ENCODE assay signal across 25 cellular contexts in genomic region chr19:35054626-35055025, GRCh38. TPM values are rescaled to one million over a fixed set of nuclear protein-coding genes. Genes with fewer than 3 reads are reported as not detected.
DNase-seq lines count a peak whose midpoint lies in the region; ATAC-seq, FAIRE-seq and TF ChIP-seq lines count a peak whose summit lies in the region.
"Had no signal": no experiment of that assay in that cellular context is flagged by ENCODE, and none has a peak within 500 bp of the region (broad histone marks: within the 10 kb centered on the region; RNA-seq: fewer than 3 reads in every experiment).

No MANE protein-coding gene starts in this region.

- no peaks in the 10 kb centered on the region for H3K79me1 ChIP-seq in H1 (ENCODE audit: low read depth, low read length)
- H3K79me1 ChIP-seq in neuronal stem cell (ENCODE audit: low read depth, low read length): no peaks in the 10 kb centered on the region

- DNase-seq in K562 (ENCODE audit: extremely low read depth in 1 of 4, low spot score in 3 of 4) (no peak), H1 (ENCODE audit: low read depth in 1 of 2, low spot score in 2 of 2) (no peak), neuronal stem cell (ENCODE audit: low spot score) (no peak), HTR-8/SVneo (ENCODE audit: insufficient read length, low spot score) (no peak), DMS114 treated with DMSO at 0.1 percent for 48 hours (lab: John Stamatoyannopoulos, UW; ENCODE audit: unreplicated experiment) (no peak), NCI-H774 (lab: John Stamatoyannopoulos, UW) (no peak)
- DNase-seq: 8988T; ACHN; BE2C; C1 segment of cervical spinal cord; CD4-positive, alpha-beta memory T cell; CD4-positive, CD25-positive, alpha-beta regulatory T cell; CD8-positive, alpha-beta memory T cell; COR-L47; DMS 273 treated with DMSO at 0.1 percent for 48 hours; DMS79 treated with DMSO at 0.1 percent for 48 hours; GF-D8 had no signal

- in situ Hi-C loops in K562 (cut with MboI): no loop called here

- H3K4me2 ChIP-seq in K562 (ENCODE audit: insufficient read depth, low read length): no peak overlapping the region
- H3K4me2 ChIP-seq in H1 (ENCODE audit: insufficient read depth in 1 of 2, low read depth in 2 of 2, low read length in 2 of 2): no peak overlapping the region
- H3K4me2 ChIP-seq in neuronal stem cell (ENCODE audit: insufficient read depth, low read length, poor library complexity, severe bottlenecking): no peak overlapping the region

- peaks cover 2 to 8% of the 10 kb centered on the region in 2 experiments; a peak in 2 of 5 replicates for H3K27me3 ChIP-seq in K562 (ENCODE audit: control insufficient read depth in 2 of 2, insufficient read depth in 2 of 2, low read length in 2 of 2)
- no peaks in the 10 kb centered on the region for H3K27me3 ChIP-seq in H1 (replicated peaks in 1 of 4; ENCODE audit: control insufficient read depth in 3 of 4, extremely low read depth in 1 of 4, insufficient read depth in 3 of 4, low read length in 3 of 4)
- H3K27me3 ChIP-seq in neuronal stem cell (ENCODE audit: control insufficient read depth in 3 of 3, insufficient read depth in 3 of 3, low read depth in 1 of 3, low read length in 3 of 3): peaks cover 0 to 3% (median 0%) of the 10 kb centered on the region in 3 experiments
- H3K27me3 ChIP-seq: BLaER1 had no signal

- no peak for TF ChIP-seq RAD21 in K562 (CRISPR knock-in tag; conservative IDR thresholded peaks at IDR 0.05 in 1 of 2, IDR thresholded peaks at IDR 0.05 in 1 of 2)
- TF ChIP-seq RAD21 in H1 (IDR thresholded peaks at IDR 0.05 in 1 of 2, conservative IDR thresholded peaks at IDR 0.05 in 1 of 2; ENCODE audit: low read depth in 2 of 2, low read length in 2 of 2): no peak

- no peak overlapping the region for H3K4me3 ChIP-seq in K562
- no peak overlapping the region for H3K4me3 ChIP-seq in H1 (ENCODE audit: extremely low read depth in 1 of 4, insufficient read depth in 2 of 4, low read depth in 3 of 4, low read length in 4 of 4)
- no peak overlapping the region for H3K4me3 ChIP-seq in neuronal stem cell (ENCODE audit: low read length in 2 of 2)
- H3K4me3 ChIP-seq: BLaER1 had no signal

- no peak overlapping the region for H3K23ac ChIP-seq in H1 (ENCODE audit: insufficient read length)
- no peak overlapping the region for H3K23ac ChIP-seq in neuronal stem cell (ENCODE audit: low read depth, low read length, poor library complexity)

- no peak overlapping the region for H2BK5ac ChIP-seq in H1 (ENCODE audit: low read depth, low read length)
- no peak overlapping the region for H2BK5ac ChIP-seq in neuronal stem cell (ENCODE audit: low read length)

- no peak overlapping the region for H4K91ac ChIP-seq in H1 (replicated peaks; ENCODE audit: insufficient read length, low read length)
- H4K91ac ChIP-seq in neuronal stem cell (ENCODE audit: low read depth, low read length, poor library complexity): no peak overlapping the region

- intact Hi-C loops in K562 (cut with micrococcal nuclease): no loop called here

- H3K9me1 ChIP-seq in K562 (ENCODE audit: control insufficient read depth, insufficient read depth, low read length): no peaks in the 10 kb centered on the region

- FAIRE-seq in K562 (lab: Jason Lieb, UNC): no peak
- FAIRE-seq in H1 (lab: Jason Lieb, UNC): no peak
- no peak for FAIRE-seq in HTR-8/SVneo (lab: Jason Lieb, UNC)
- FAIRE-seq: A204.1, G401.6, GM12891, GM19239 had no signal

- H3K14ac ChIP-seq in H1 (ENCODE audit: insufficient read length) (no peak overlapping the region), neuronal stem cell (ENCODE audit: low read length) (no peak overlapping the region)

- POLR2A ChIA-PET in K562 (lab: Yijun Ruan, JAX): interaction anchor here (0.5 to 0.6 kb wide), 3 partner anchors 20 to 283 kb away, joined by 3 to 4 read pairs (median 3); no protein-coding TSS in a partner anchor
- POLR2A ChIA-PET in H1 (lab: Charles Lee; ENCODE audit: partially characterized antibody): interaction anchor here (1.1 to 3.8 kb wide), 5 partner anchors 11 to 187 kb away, joined by 3 to 18 read pairs (median 7); partner anchors contain the start of gene HPN

- CTCF ChIA-PET in K562 (lab: Yijun Ruan, JAX; ENCODE audit: low intra/inter-chr PET ratio): no interaction called here
- CTCF ChIA-PET in H1 (lab: Charles Lee; ENCODE audit: partially characterized antibody): interaction anchor here (0.8 to 13.0 kb wide), 17 partner anchors 10 to 270 kb away, joined by 3 to 105 read pairs (median 6); partner anchors contain the start of gene LGI4

- H4K5ac ChIP-seq in H1 (ENCODE audit: insufficient read length, low read depth, low read length): no peak overlapping the region

- no peaks in the 10 kb centered on the region for H3K9me3 ChIP-seq in K562 (replicated peaks; ENCODE audit: control insufficient read depth, insufficient read depth, low read depth, low read length)
- H3K9me3 ChIP-seq in H1 (ENCODE audit: insufficient read depth in 2 of 2, low read depth in 1 of 2, low read length in 1 of 2): no peaks in the 10 kb centered on the region
- H3K9me3 ChIP-seq in neuronal stem cell (replicated peaks in 1 of 2; ENCODE audit: control insufficient read depth in 2 of 2, insufficient read depth in 1 of 2, low read depth in 1 of 2, low read length in 2 of 2): no peaks in the 10 kb centered on the region
- H3K9me3 ChIP-seq: BE2C, BLaER1 had no signal

- ATAC-seq in K562: no peak

- H3K4ac ChIP-seq in H1 (replicated peaks; ENCODE audit: insufficient read length, low read depth, low read length) (no peak overlapping the region), neuronal stem cell (ENCODE audit: low read length) (no peak overlapping the region)

- H3K36me3 ChIP-seq in K562 (ENCODE audit: control insufficient read depth, insufficient read depth, low read length) (no peaks in the 10 kb centered on the region), H1 (ENCODE audit: control insufficient read depth in 2 of 4, insufficient read depth in 4 of 4, low read length in 3 of 4) (no peaks in the 10 kb centered on the region; a peak in 1 of 8 replicates), neuronal stem cell (replicated peaks in 1 of 2; ENCODE audit: control insufficient read depth in 2 of 2, insufficient read depth in 2 of 2, low read length in 2 of 2) (no peaks in the 10 kb centered on the region)
- H3K36me3 ChIP-seq: BE2C, BLaER1 had no signal

- H3K56ac ChIP-seq in H1 (replicated peaks; ENCODE audit: insufficient read length, low read depth, low read length): no peak overlapping the region

- TF ChIP-seq POLR2A in K562 (conservative IDR thresholded peaks at IDR 0.05): no peak
- TF ChIP-seq POLR2A in H1 (IDR thresholded peaks at IDR 0.05; ENCODE audit: control extremely low read depth in 1 of 2, low read depth in 2 of 2, low read length in 2 of 2): no peak

- BruUV-seq in K562 (replicated peaks; lab: Mats Ljungman, UMichigan): no TSS peak

- H2BK120ac ChIP-seq in H1 (replicated peaks; ENCODE audit: low read depth, low read length) (no peak overlapping the region), neuronal stem cell (ENCODE audit: low read depth, low read length) (no peak overlapping the region)

- H2BK15ac ChIP-seq in H1 (ENCODE audit: low read length) (peak overlapping the region; percentile 31; the same call in 1 of the 2 replicates), neuronal stem cell (ENCODE audit: low read length) (peak overlapping the region; percentile 64)

- H4K8ac ChIP-seq in H1 (ENCODE audit: extremely low read depth, insufficient read depth, low read length) (no peak overlapping the region; the same call in 1 of the 2 replicates), neuronal stem cell (ENCODE audit: low read depth, low read length) (no peak overlapping the region)

- H2AK5ac ChIP-seq in H1 (ENCODE audit: low read depth, low read length) (no peak overlapping the region), neuronal stem cell (ENCODE audit: low read depth, low read length) (no peak overlapping the region)

- 15% methylated on average over 8 of the region's 9 CpGs for WGBS in K562 (ENCODE audit: insufficient coverage, low coverage, missing lambda C conversion rate)
- WGBS in H1 (ENCODE audit: extremely low coverage in 1 of 2, insufficient coverage in 1 of 2, insufficient read length in 1 of 2, insufficient replicate concordance in 2 of 2, low coverage in 1 of 2, low lambda C conversion rate in 2 of 2, missing lambda C conversion rate in 1 of 2), 2 experiments: 82% methylated on average over 9 of the region's 9 CpGs; no CpG with 5 or more reads in 1 of the 2 experiments
- no CpG with 5 or more reads among the region's 9 CpGs for WGBS in neuronal stem cell (ENCODE audit: extremely low coverage in 2 of 2, insufficient read length in 2 of 2, insufficient replicate concordance in 1 of 2), 2 donors

- peak overlapping the region; percentile 48; the same call in 1 of the 2 replicates for H2BK20ac ChIP-seq in H1 (ENCODE audit: low read length)

- no peak for TF ChIP-seq EP300 in K562 (IDR thresholded peaks at IDR 0.05; ENCODE audit: low read length)
- TF ChIP-seq EP300 in H1 (IDR thresholded peaks at IDR 0.05; ENCODE audit: borderline replicate concordance in 1 of 2, low read depth in 2 of 2, low read length in 2 of 2): no peak

- H3K4me1 ChIP-seq in K562 (replicated peaks in 1 of 2; ENCODE audit: control insufficient read depth in 2 of 2, insufficient read depth in 2 of 2, low read length in 2 of 2) (peaks cover 0 to 4% of the 10 kb centered on the region in 2 experiments; a peak in 2 of 5 replicates), H1 (replicated peaks in 1 of 4; ENCODE audit: control insufficient read depth in 3 of 4, insufficient read depth in 4 of 4, low read length in 3 of 4) (peaks cover 0 to 11% (median 2%) of the 10 kb centered on the region in 4 experiments; a peak in 5 of 7 replicates), neuronal stem cell (ENCODE audit: control insufficient read depth in 2 of 2, insufficient read depth in 1 of 2, low read depth in 1 of 2, low read length in 2 of 2) (peaks cover 0 to 2% of the 10 kb centered on the region in 2 donors)
- H3K4me1 ChIP-seq: BE2C had no signal

- H2BK12ac ChIP-seq in H1 (ENCODE audit: low read depth, low read length) (no peak overlapping the region), neuronal stem cell (ENCODE audit: low read length) (no peak overlapping the region)

- H3K27ac ChIP-seq in K562 (ENCODE audit: extremely low read depth, low read depth, low read length) (no peak overlapping the region), H1 (ENCODE audit: low read depth, low read length) (no peak overlapping the region), neuronal stem cell (replicated peaks; ENCODE audit: low read length) (no peak overlapping the region)
- H3K27ac ChIP-seq: BLaER1 had no signal

- H3K79me2 ChIP-seq in K562 (ENCODE audit: control insufficient read depth, insufficient read depth, low read length): no peaks in the 10 kb centered on the region
- H3K79me2 ChIP-seq in H1 (ENCODE audit: control insufficient read depth in 1 of 2, insufficient read depth in 2 of 2, low read length in 2 of 2): no peaks in the 10 kb centered on the region

- H2AFZ ChIP-seq in K562 (ENCODE audit: low read depth, low read length) (no peak overlapping the region), H1 (ENCODE audit: low read length) (no peak overlapping the region), neuronal stem cell (ENCODE audit: low read length) (no peak overlapping the region)

- TF ChIP-seq CTCF in K562 (IDR thresholded peaks at IDR 0.05 in 2 of 3, conservative IDR thresholded peaks at IDR 0.05 in 1 of 3; ENCODE audit: insufficient read depth in 2 of 3, low read depth in 1 of 3, low read length in 3 of 3) (no peak), H1 (IDR thresholded peaks at IDR 0.05; ENCODE audit: control extremely low read depth in 1 of 3, insufficient read depth in 1 of 3, low read depth in 1 of 3, low read length in 3 of 3) (no peak)

- no peak overlapping the region for H3K18ac ChIP-seq in H1 (ENCODE audit: extremely low read depth, low read length)
- no peak overlapping the region for H3K18ac ChIP-seq in neuronal stem cell (ENCODE audit: low read length)

- H3K9ac ChIP-seq in K562 (ENCODE audit: insufficient read depth in 1 of 2, low read depth in 2 of 2, low read length in 2 of 2): peak overlapping the region in 1 of 2 experiments; percentile 61; a peak in 1 of 4 replicates
- no peak overlapping the region for H3K9ac ChIP-seq in H1 (replicated peaks in 1 of 4; ENCODE audit: extremely low read depth in 1 of 4, low read depth in 3 of 4, low read length in 3 of 4)
- no peak overlapping the region for H3K9ac ChIP-seq in neuronal stem cell (ENCODE audit: low read depth, low read length, poor library complexity)
- H3K9ac ChIP-seq: BLaER1 had no signal

- no peaks in the 10 kb centered on the region for H3K23me2 ChIP-seq in H1 (ENCODE audit: low read depth, low read length)

- H4K20me1 ChIP-seq in K562 (replicated peaks; ENCODE audit: control insufficient read depth, insufficient read depth, low read length): no peaks in the 10 kb centered on the region
- peaks cover 0 to 1% of the 10 kb centered on the region in 2 experiments for H4K20me1 ChIP-seq in H1 (replicated peaks in 1 of 2; ENCODE audit: control insufficient read depth in 1 of 2, insufficient read depth in 2 of 2, low read length in 2 of 2)
- H4K20me1 ChIP-seq: BLaER1 had no signal

RNA-seq across cellular contexts. Expression of gene HPN, which starts 13.1 kb away (rescaled TPM):
- 0.30 and 0.74 TPM in 2 replicates for total RNA-seq in K562 (2011; cell fraction: chromatin; rRNA removed; ENCODE audit: low replicate concordance)
- 0.26 and 0.67 TPM in 2 replicates for total RNA-seq in K562 (2011; cell fraction: nucleolus; rRNA removed)
- total RNA-seq in K562 (2011; cell fraction: nucleoplasm; rRNA removed): 0.59 and 0.99 TPM in 2 replicates
- not detected in 2 replicates for total RNA-seq in K562 (2014; rRNA removed)
- total RNA-seq in K562 (2014; rRNA removed; fragmentation: Illumina TruSeq; extraction: Trizol): not detected in 2 replicates
- total RNA-seq in K562 (2015; rRNA removed; fragmentation: Illumina TruSeq; extraction: Trizol): 0.15 TPM in 1 of 2 replicates, not detected in the other
- total RNA-seq in K562 (2021): 0.20 and 0.36 TPM in 2 replicates
- polyA plus RNA-seq in K562 (2011; rRNA removed): 0.10 and 0.11 TPM in 2 replicates
- polyA plus RNA-seq in K562 (2011; cell fraction: cytosol; rRNA removed): 0.09 and 0.12 TPM in 2 replicates
- 0.63 and 1.3 TPM in 2 replicates for polyA plus RNA-seq in K562 (2011; cell fraction: nucleus; rRNA removed)
- 0.10 and 1.7 TPM in 2 replicates for polyA plus RNA-seq in K562 (2012)
- not detected in 2 replicates for polyA plus RNA-seq in K562 (2014; fragmentation: Illumina TruSeq; extraction: Trizol)
- polyA plus RNA-seq in K562 (2014; fragmentation: Nextera tagmentation; extraction: Ambion mirVana): not detected
- polyA plus RNA-seq in K562 (2014; rRNA removed): not detected in 2 replicates
- polyA minus RNA-seq in K562 (2011; rRNA and poly(A)+ RNA removed): not detected in 2 replicates
- not detected in 2 replicates for polyA minus RNA-seq in K562 (2011; cell fraction: cytosol; rRNA and poly(A)+ RNA removed)
- polyA minus RNA-seq in K562 (2011; cell fraction: nucleus; rRNA and poly(A)+ RNA removed): 0.27 and 0.56 TPM in 2 replicates
- 12.3 and 14.7 TPM in 2 replicates for total RNA-seq in H1 (2021; fragmentation: NEBNext Ultra II Directional; extraction: Animal tissue kit (Norgen Biotek cat#: 25700))
- 33.7 and 49.9 TPM in 2 replicates for polyA plus RNA-seq in H1 (2011; rRNA removed)
- polyA plus RNA-seq in H1 (2011; cell fraction: cytosol; rRNA removed): 32.0 TPM
- 86.2 TPM for polyA plus RNA-seq in H1 (2011; cell fraction: nucleus; rRNA removed)
- polyA plus RNA-seq in H1 (2012, experiment 1 of 2): 8.3 to 24.9 TPM (median 19.7 TPM) in 4 replicates
- 19.5 TPM for polyA plus RNA-seq in H1 (2012, experiment 2 of 2)
- polyA plus RNA-seq in H1 (2013, experiment 1 of 2): 14.3 TPM
- 13.3 TPM for polyA plus RNA-seq in H1 (2013, experiment 2 of 2)
- polyA minus RNA-seq in H1 (2011; rRNA and poly(A)+ RNA removed): 6.3 and 7.6 TPM in 2 replicates
- polyA minus RNA-seq in H1 (2011; cell fraction: cytosol; rRNA and poly(A)+ RNA removed): 16.4 TPM
- polyA minus RNA-seq in H1 (2011; cell fraction: nucleus; rRNA and poly(A)+ RNA removed): 19.0 TPM
- 0.36 TPM for polyA plus RNA-seq in neuronal stem cell (2013, experiment 1 of 2)
- 0.28 TPM for polyA plus RNA-seq in neuronal stem cell (2013, experiment 2 of 2)
- total RNA-seq: A673; CD4-positive, CD25-positive, alpha-beta regulatory T cell; CD8-positive, alpha-beta memory T cell had no signal
- polyA plus RNA-seq: AG04450, CD14-positive monocyte had no signal

RNA-seq across cellular contexts. Expression of gene SCN1B, which starts 24.4 kb away (rescaled TPM):
- 6.3 and 14.6 TPM in 2 replicates for total RNA-seq in K562 (2011; cell fraction: chromatin; rRNA removed; ENCODE audit: low replicate concordance)
- total RNA-seq in K562 (2011; cell fraction: nucleolus; rRNA removed): 7.7 and 7.9 TPM in 2 replicates
- 8.3 and 13.4 TPM in 2 replicates for total RNA-seq in K562 (2011; cell fraction: nucleoplasm; rRNA removed)
- total RNA-seq in K562 (2014; rRNA removed) (0.91 and 1.6 TPM in 2 replicates), K562 (2014; rRNA removed; fragmentation: Illumina TruSeq; extraction: Trizol) (0.51 and 0.80 TPM in 2 replicates), K562 (2015; rRNA removed; fragmentation: Illumina TruSeq; extraction: Trizol) (0.91 and 1.2 TPM in 2 replicates), K562 (2021) (1.8 TPM in 2 replicates)
- polyA plus RNA-seq in K562 (2011; rRNA removed) (2.5 and 4.2 TPM in 2 replicates), K562 (2014; fragmentation: Illumina TruSeq; extraction: Trizol) (0.79 and 1.0 TPM in 2 replicates), K562 (2014; fragmentation: Nextera tagmentation; extraction: Ambion mirVana) (under 1 TPM; 0.03 to 0.06 TPM), K562 (2014; rRNA removed) (1.2 and 2.1 TPM in 2 replicates), H1 (2011; rRNA removed) (3.1 and 4.1 TPM in 2 replicates)
- polyA plus RNA-seq in K562 (2011; cell fraction: cytosol; rRNA removed): 2.3 and 2.6 TPM in 2 replicates
- 9.1 and 10.0 TPM in 2 replicates for polyA plus RNA-seq in K562 (2011; cell fraction: nucleus; rRNA removed)
- 1.4 and 3.7 TPM in 2 replicates for polyA plus RNA-seq in K562 (2012)
- polyA minus RNA-seq in K562 (2011; rRNA and poly(A)+ RNA removed): 1.1 and 2.6 TPM in 2 replicates
- 1.2 and 1.5 TPM in 2 replicates for polyA minus RNA-seq in K562 (2011; cell fraction: cytosol; rRNA and poly(A)+ RNA removed)
- 1.6 and 2.2 TPM in 2 replicates for polyA minus RNA-seq in K562 (2011; cell fraction: nucleus; rRNA and poly(A)+ RNA removed)
- 3.3 and 3.5 TPM in 2 replicates for total RNA-seq in H1 (2021; fragmentation: NEBNext Ultra II Directional; extraction: Animal tissue kit (Norgen Biotek cat#: 25700))
- polyA plus RNA-seq in H1 (2011; cell fraction: cytosol; rRNA removed): 3.9 TPM
- polyA plus RNA-seq in H1 (2011; cell fraction: nucleus; rRNA removed): 8.6 TPM
- 2.8 to 4.5 TPM (median 3.7 TPM) in 4 replicates for polyA plus RNA-seq in H1 (2012, experiment 1 of 2)
- polyA plus RNA-seq in H1 (2012, experiment 2 of 2): 2.3 TPM
- 1.9 TPM for polyA plus RNA-seq in H1 (2013, experiment 1 of 2)
- polyA plus RNA-seq in H1 (2013, experiment 2 of 2): 1.7 TPM
- 1.5 and 4.7 TPM in 2 replicates for polyA minus RNA-seq in H1 (2011; rRNA and poly(A)+ RNA removed)
- polyA minus RNA-seq in H1 (2011; cell fraction: cytosol; rRNA and poly(A)+ RNA removed): 3.4 TPM
- 3.0 TPM for polyA minus RNA-seq in H1 (2011; cell fraction: nucleus; rRNA and poly(A)+ RNA removed)
- 2.8 TPM for polyA plus RNA-seq in neuronal stem cell (2013, experiment 1 of 2)
- polyA plus RNA-seq in neuronal stem cell (2013, experiment 2 of 2): 2.8 TPM

RNA-seq across cellular contexts. Expression of gene GRAMD1A, which starts 54.5 kb away (rescaled TPM):
- total RNA-seq in K562 (2011; cell fraction: chromatin; rRNA removed; ENCODE audit: low replicate concordance): 167 and 288 TPM in 2 replicates
- 130 and 133 TPM in 2 replicates for total RNA-seq in K562 (2011; cell fraction: nucleolus; rRNA removed)
- 132 and 192 TPM in 2 replicates for total RNA-seq in K562 (2011; cell fraction: nucleoplasm; rRNA removed)
- total RNA-seq in K562 (2014; rRNA removed) (41.8 and 47.0 TPM in 2 replicates), K562 (2014; rRNA removed; fragmentation: Illumina TruSeq; extraction: Trizol) (13.9 and 16.4 TPM in 2 replicates), K562 (2015; rRNA removed; fragmentation: Illumina TruSeq; extraction: Trizol) (19.4 and 20.5 TPM in 2 replicates), K562 (2021) (58.7 and 62.5 TPM in 2 replicates)
- polyA plus RNA-seq in K562 (2011; rRNA removed) (39.4 and 54.3 TPM in 2 replicates), K562 (2014; fragmentation: Illumina TruSeq; extraction: Trizol) (38.5 and 54.1 TPM in 2 replicates), K562 (2014; fragmentation: Nextera tagmentation; extraction: Ambion mirVana) (1 to 10 TPM; 1.4 to 1.7 TPM), K562 (2014; rRNA removed) (61.7 and 63.8 TPM in 2 replicates), H1 (2011; rRNA removed) (113 and 176 TPM in 2 replicates)
- 51.1 and 57.8 TPM in 2 replicates for polyA plus RNA-seq in K562 (2011; cell fraction: cytosol; rRNA removed)
- 131 and 183 TPM in 2 replicates for polyA plus RNA-seq in K562 (2011; cell fraction: nucleus; rRNA removed)
- polyA plus RNA-seq in K562 (2012): 35.7 and 68.6 TPM in 2 replicates
- polyA minus RNA-seq in K562 (2011; rRNA and poly(A)+ RNA removed): 41.4 and 44.4 TPM in 2 replicates
- polyA minus RNA-seq in K562 (2011; cell fraction: cytosol; rRNA and poly(A)+ RNA removed): 39.7 and 39.8 TPM in 2 replicates
- polyA minus RNA-seq in K562 (2011; cell fraction: nucleus; rRNA and poly(A)+ RNA removed): 31.2 and 45.4 TPM in 2 replicates
- 152 and 154 TPM in 2 replicates for total RNA-seq in H1 (2021; fragmentation: NEBNext Ultra II Directional; extraction: Animal tissue kit (Norgen Biotek cat#: 25700))
- 103 TPM for polyA plus RNA-seq in H1 (2011; cell fraction: cytosol; rRNA removed)
- 333 TPM for polyA plus RNA-seq in H1 (2011; cell fraction: nucleus; rRNA removed)
- polyA plus RNA-seq in H1 (2012, experiment 1 of 2): 101 to 139 TPM (median 129 TPM) in 4 replicates
- polyA plus RNA-seq in H1 (2012, experiment 2 of 2): 109 TPM
- 139 TPM for polyA plus RNA-seq in H1 (2013, experiment 1 of 2)
- 137 TPM for polyA plus RNA-seq in H1 (2013, experiment 2 of 2)
- polyA minus RNA-seq in H1 (2011; rRNA and poly(A)+ RNA removed): 113 and 127 TPM in 2 replicates
- polyA minus RNA-seq in H1 (2011; cell fraction: cytosol; rRNA and poly(A)+ RNA removed): 87.8 TPM
- polyA minus RNA-seq in H1 (2011; cell fraction: nucleus; rRNA and poly(A)+ RNA removed): 91.4 TPM
- polyA plus RNA-seq in neuronal stem cell (2013, experiment 1 of 2): 74.8 TPM
- 73.3 TPM for polyA plus RNA-seq in neuronal stem cell (2013, experiment 2 of 2)
